Comparison of ENCODE assay signal across 1 cellular context in the genomic region with DNA sequence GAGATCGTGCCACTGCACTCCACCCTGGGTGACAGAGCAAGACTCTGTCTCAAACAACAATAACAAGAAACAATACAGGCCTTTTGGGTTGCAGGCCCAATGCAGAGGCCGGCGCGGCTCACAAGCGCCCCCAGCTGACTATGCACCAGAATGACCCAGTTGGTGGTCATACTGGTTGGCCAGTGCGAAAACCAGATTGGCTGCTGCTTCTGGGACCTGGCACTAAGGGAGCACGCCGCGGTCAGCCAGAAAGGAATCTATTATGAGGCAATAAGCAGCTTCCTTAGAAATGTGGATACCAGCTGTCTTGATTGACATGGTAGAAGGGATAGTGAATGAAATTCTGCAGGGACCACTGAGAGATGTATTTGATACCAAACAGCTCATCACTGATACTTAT.
TF ChIP-seq lines count a peak whose summit lies in the region.

No MANE protein-coding gene starts in this region.

TF ChIP-seq in HepG2, 621 proteins besides CTCF, POLR2A, EP300 and RAD21:
- no peak for TF ChIP-seq PBX3 (CRISPR knock-in tag; IDR thresholded peaks at IDR 0.05; ENCODE audit: borderline replicate concordance)
- TF ChIP-seq ZFP37 (CRISPR knock-in tag; IDR thresholded peaks at IDR 0.05; ENCODE audit: borderline replicate concordance): no peak
- TF ChIP-seq, protein P1, sequence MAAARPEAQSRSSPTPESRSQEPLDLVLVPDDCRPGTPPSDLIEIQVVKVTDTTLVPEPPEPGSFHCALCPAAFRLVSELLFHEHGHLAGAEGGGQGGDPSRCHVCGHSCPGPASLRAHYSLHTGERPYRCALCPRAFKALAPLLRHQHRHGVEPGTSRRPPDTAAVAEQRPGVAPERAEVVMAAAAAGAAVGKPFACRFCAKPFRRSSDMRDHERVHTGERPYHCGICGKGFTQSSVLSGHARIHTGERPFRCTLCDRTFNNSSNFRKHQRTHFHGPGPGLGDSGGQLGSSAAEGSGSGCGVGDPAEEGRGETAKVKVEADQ (CRISPR knock-in tag; IDR thresholded peaks at IDR 0.05; ENCODE audit: borderline replicate concordance): no peak
- no peak for TF ChIP-seq IKZF4 (CRISPR knock-in tag; IDR thresholded peaks at IDR 0.05; ENCODE audit: borderline replicate concordance, low read depth, not compliant biosample characterization)
- no peak for TF ChIP-seq ZNF367 (CRISPR knock-in tag; IDR thresholded peaks at IDR 0.05; ENCODE audit: borderline replicate concordance)
- TF ChIP-seq YEATS2 (CRISPR knock-in tag; IDR thresholded peaks at IDR 0.05; ENCODE audit: borderline replicate concordance): no peak
- TF ChIP-seq, protein P2, sequence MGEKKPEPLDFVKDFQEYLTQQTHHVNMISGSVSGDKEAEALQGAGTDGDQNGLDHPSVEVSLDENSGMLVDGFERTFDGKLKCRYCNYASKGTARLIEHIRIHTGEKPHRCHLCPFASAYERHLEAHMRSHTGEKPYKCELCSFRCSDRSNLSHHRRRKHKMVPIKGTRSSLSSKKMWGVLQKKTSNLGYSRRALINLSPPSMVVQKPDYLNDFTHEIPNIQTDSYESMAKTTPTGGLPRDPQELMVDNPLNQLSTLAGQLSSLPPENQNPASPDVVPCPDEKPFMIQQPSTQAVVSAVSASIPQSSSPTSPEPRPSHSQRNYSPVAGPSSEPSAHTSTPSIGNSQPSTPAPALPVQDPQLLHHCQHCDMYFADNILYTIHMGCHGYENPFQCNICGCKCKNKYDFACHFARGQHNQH (CRISPR knock-in tag; IDR thresholded peaks at IDR 0.05): no peak
- no peak for TF ChIP-seq ZNF530 (CRISPR knock-in tag; IDR thresholded peaks at IDR 0.05; ENCODE audit: low read depth)
- no peak for TF ChIP-seq ZNF296 (CRISPR knock-in tag; conservative IDR thresholded peaks at IDR 0.05)
- no peak for TF ChIP-seq HNRNPL (IDR thresholded peaks at IDR 0.05; ENCODE audit: low read depth, low read length)
- TF ChIP-seq NFE2L2 (IDR thresholded peaks at IDR 0.05; ENCODE audit: low read length): no peak
- no peak for TF ChIP-seq RCOR2 (CRISPR knock-in tag; IDR thresholded peaks at IDR 0.05)
- TF ChIP-seq UBTF (CRISPR knock-in tag; IDR thresholded peaks at IDR 0.05): no peak
- no peak for TF ChIP-seq HMGA1 (CRISPR knock-in tag; conservative IDR thresholded peaks at IDR 0.05)
- no peak for TF ChIP-seq TGIF2 (CRISPR knock-in tag; IDR thresholded peaks at IDR 0.05)
- TF ChIP-seq ZBTB38 (CRISPR knock-in tag; IDR thresholded peaks at IDR 0.05): no peak
- no peak for TF ChIP-seq ZNF652 (CRISPR knock-in tag; IDR thresholded peaks at IDR 0.05; ENCODE audit: borderline replicate concordance, low read depth)
